In the genomic region with DNA sequence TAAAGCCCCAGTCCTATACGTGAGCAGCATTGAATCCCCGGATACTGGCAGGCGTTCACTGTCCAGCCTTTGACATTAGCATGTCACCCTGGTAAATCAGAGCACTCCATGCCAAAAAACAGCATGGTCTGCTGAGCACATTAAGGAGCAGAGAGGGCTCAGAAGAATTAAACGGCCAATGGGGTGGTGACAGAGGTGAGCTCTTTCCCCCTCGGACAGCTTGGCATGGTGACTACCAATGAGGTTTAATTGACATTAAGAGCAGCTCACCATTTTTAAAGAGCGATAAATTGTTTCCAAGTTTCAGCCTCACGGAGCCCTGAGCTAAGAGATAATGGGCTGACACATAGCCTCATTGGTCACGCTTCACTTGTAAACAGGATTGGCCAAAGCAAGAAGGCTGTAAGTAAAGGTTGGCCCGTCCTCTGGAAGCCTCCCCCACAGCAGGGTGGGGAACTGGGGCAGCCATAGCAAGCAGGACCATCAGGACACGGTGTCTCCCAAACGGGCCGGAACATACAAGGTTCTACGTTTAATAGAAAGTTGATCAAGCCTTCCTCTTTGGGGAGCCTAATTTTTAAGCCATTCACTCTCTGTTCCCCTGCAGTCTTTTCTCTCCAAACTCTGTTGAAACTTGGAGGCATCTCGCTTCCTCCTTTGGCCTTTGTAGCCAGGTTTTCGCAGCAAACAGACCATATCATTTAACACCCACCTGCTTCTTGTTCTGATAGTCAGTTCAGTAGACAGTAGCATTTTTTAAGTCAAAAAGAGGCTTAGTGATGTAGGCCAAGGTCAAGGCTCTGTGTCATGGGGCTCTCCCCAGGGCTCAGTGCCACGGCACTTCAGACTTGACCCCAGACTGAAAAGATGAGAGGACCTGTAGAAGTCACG, we compare ENCODE assay signal across 2 cellular contexts.
TF ChIP-seq lines count a peak whose summit lies in the region.

No MANE protein-coding gene starts in this region.

TF ChIP-seq in K562, 482 proteins besides CTCF, POLR2A, EP300 and RAD21:
- TF ChIP-seq, protein P1, sequence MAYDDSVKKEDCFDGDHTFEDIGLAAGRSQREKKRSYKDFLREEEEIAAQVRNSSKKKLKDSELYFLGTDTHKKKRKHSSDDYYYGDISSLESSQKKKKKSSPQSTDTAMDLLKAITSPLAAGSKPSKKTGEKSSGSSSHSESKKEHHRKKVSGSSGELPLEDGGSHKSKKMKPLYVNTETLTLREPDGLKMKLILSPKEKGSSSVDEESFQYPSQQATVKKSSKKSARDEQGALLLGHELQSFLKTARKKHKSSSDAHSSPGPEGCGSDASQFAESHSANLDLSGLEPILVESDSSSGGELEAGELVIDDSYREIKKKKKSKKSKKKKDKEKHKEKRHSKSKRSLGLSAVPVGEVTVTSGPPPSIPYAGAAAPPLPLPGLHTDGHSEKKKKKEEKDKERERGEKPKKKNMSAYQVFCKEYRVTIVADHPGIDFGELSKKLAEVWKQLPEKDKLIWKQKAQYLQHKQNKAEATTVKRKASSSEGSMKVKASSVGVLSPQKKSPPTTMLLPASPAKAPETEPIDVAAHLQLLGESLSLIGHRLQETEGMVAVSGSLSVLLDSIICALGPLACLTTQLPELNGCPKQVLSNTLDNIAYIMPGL (CRISPR knock-in tag; IDR thresholded peaks at IDR 0.05), result peak; percentile 77
- TF ChIP-seq, protein P2, sequence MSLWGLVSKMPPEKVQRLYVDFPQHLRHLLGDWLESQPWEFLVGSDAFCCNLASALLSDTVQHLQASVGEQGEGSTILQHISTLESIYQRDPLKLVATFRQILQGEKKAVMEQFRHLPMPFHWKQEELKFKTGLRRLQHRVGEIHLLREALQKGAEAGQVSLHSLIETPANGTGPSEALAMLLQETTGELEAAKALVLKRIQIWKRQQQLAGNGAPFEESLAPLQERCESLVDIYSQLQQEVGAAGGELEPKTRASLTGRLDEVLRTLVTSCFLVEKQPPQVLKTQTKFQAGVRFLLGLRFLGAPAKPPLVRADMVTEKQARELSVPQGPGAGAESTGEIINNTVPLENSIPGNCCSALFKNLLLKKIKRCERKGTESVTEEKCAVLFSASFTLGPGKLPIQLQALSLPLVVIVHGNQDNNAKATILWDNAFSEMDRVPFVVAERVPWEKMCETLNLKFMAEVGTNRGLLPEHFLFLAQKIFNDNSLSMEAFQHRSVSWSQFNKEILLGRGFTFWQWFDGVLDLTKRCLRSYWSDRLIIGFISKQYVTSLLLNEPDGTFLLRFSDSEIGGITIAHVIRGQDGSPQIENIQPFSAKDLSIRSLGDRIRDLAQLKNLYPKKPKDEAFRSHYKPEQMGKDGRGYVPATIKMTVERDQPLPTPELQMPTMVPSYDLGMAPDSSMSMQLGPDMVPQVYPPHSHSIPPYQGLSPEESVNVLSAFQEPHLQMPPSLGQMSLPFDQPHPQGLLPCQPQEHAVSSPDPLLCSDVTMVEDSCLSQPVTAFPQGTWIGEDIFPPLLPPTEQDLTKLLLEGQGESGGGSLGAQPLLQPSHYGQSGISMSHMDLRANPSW (CRISPR knock-in tag; IDR thresholded peaks at IDR 0.05), result 0 out of 2 replicates have a peak, but pooled peaks have one; percentile 67
- TF ChIP-seq MLX (CRISPR knock-in tag; conservative IDR thresholded peaks at IDR 0.05) (0 out of 4 replicates have a peak, but pooled peaks of 1 of the 2 experiments have one; percentile 10), NKRF (IDR thresholded peaks at IDR 0.05; ENCODE audit: borderline replicate concordance) (no peak), ZBTB11 (CRISPR knock-in tag; IDR thresholded peaks at IDR 0.05) (no peak)
TF ChIP-seq in K562: peak in this region for 3.

TF ChIP-seq in SK-N-SH treated with all-trans-retinoic acid at 6 μM for 48 hours, 23 proteins besides CTCF, POLR2A, EP300 and RAD21 (continued from another document):
- TF ChIP-seq CSDC2 (CRISPR knock-in tag; IDR thresholded peaks at IDR 0.05) (no peak), ZFP30 (CRISPR knock-in tag; IDR thresholded peaks at IDR 0.05) (no peak), TOX (CRISPR knock-in tag; IDR thresholded peaks at IDR 0.05; ENCODE audit: borderline replicate concordance) (no peak), ISL1 (CRISPR knock-in tag; IDR thresholded peaks at IDR 0.05) (no peak), CREB5 (CRISPR knock-in tag; IDR thresholded peaks at IDR 0.05; ENCODE audit: low read depth) (no peak), ZFP3 (CRISPR knock-in tag; IDR thresholded peaks at IDR 0.05) (no peak), TSHZ2 (CRISPR knock-in tag; IDR thresholded peaks at IDR 0.05) (no peak), ESRRG (CRISPR knock-in tag; IDR thresholded peaks at IDR 0.05) (no peak), ZC3H10 (CRISPR knock-in tag; IDR thresholded peaks at IDR 0.05) (no peak), GLIS3 (CRISPR knock-in tag; IDR thresholded peaks at IDR 0.05) (no peak), PATZ1 (CRISPR knock-in tag; IDR thresholded peaks at IDR 0.05; ENCODE audit: borderline replicate concordance) (no peak)
- TF ChIP-seq, protein P3, sequence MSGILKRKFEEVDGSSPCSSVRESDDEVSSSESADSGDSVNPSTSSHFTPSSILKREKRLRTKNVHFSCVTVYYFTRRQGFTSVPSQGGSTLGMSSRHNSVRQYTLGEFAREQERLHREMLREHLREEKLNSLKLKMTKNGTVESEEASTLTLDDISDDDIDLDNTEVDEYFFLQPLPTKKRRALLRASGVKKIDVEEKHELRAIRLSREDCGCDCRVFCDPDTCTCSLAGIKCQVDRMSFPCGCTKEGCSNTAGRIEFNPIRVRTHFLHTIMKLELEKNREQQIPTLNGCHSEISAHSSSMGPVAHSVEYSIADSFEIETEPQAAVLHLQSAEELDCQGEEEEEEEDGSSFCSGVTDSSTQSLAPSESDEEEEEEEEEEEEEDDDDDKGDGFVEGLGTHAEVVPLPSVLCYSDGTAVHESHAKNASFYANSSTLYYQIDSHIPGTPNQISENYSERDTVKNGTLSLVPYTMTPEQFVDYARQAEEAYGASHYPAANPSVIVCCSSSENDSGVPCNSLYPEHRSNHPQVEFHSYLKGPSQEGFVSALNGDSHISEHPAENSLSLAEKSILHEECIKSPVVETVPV (CRISPR knock-in tag; IDR thresholded peaks at IDR 0.05), result no peak
TF ChIP-seq in SK-N-SH treated with all-trans-retinoic acid at 6 μM for 48 hours: peak in this region for 0.
